Comparison of ENCODE assay signal across 23 cellular contexts in genomic region chr1:110434946-110435345, GRCh38. TPM values are rescaled to one million over a fixed set of nuclear protein-coding genes. Genes with fewer than 3 reads are reported as not detected.
A peak's percentile ranks its signal among the peaks of the same experiment; 100 is the strongest.
DNase-seq lines count a peak whose midpoint lies in the region; ATAC-seq and TF ChIP-seq lines count a peak whose summit lies in the region.
"Had no signal": no experiment of that assay in that cellular context is flagged by ENCODE, and none has a peak within 500 bp of the region (broad histone marks: within the 10 kb centered on the region; RNA-seq: fewer than 3 reads in every experiment).

No MANE protein-coding gene starts in this region.

- H3K27me3 Mint-ChIP-seq in mesothelial cell of epicardium (ENCODE audit: low read depth) = no peaks in the 10 kb centered on the region
- no peaks in the 10 kb centered on the region for H3K27me3 Mint-ChIP-seq in WTC11 (ENCODE audit: low read depth)

- no peak for ATAC-seq in WTC11
- ATAC-seq: A549, Panc1 had no signal

- POLR2A ChIA-PET in WTC11 (lab: Charles Lee) = no interaction called here

- CTCF ChIA-PET in WTC11 (lab: Charles Lee) = interaction anchor here (0.8 to 4.4 kb wide), 6 partner anchors 19 to 238 kb away, joined by 3 to 44 read pairs (median 10); no protein-coding TSS in a partner anchor

- TF ChIP-seq CTCF in mesothelial cell of epicardium (IDR thresholded peaks at IDR 0.05; ENCODE audit: unreplicated experiment) (no peak), WTC11 (IDR thresholded peaks at IDR 0.05) (no peak)

- H3K36me3 ChIP-seq in effector memory CD4-positive, alpha-beta T cell (ENCODE audit: control insufficient read depth, insufficient read depth, low read length) = no peaks in the 10 kb centered on the region
- H3K36me3 ChIP-seq: BLaER1 treated with 17β-estradiol and CSF1 and Interleukin-3, amounts not matched to agents 10 nM and 100 nM had no signal

- no peaks in the 10 kb centered on the region for H3K9me3 ChIP-seq in effector memory CD4-positive, alpha-beta T cell (ENCODE audit: control insufficient read depth, low read length)
- H3K9me3 ChIP-seq: A549; BLaER1 treated with 17β-estradiol and CSF1 and Interleukin-3, amounts not matched to agents 10 nM and 100 nM; SK-N-SH had no signal

- H3K27ac ChIP-seq in effector memory CD4-positive, alpha-beta T cell (ENCODE audit: insufficient read depth, low read length, poor library complexity, severe bottlenecking) = no peak overlapping the region
- H3K27ac ChIP-seq: BLaER1 treated with 17β-estradiol and CSF1 and Interleukin-3, amounts not matched to agents 10 nM and 100 nM had no signal

- H3K36me3 Mint-ChIP-seq in mesothelial cell of epicardium (no peaks in the 10 kb centered on the region), WTC11 (no peaks in the 10 kb centered on the region)

- H3K4me1 Mint-ChIP-seq in mesothelial cell of epicardium (peaks cover 70% of the 10 kb centered on the region), WTC11 (peaks cover 20% of the 10 kb centered on the region)

- peak overlapping the region; percentile 94 for H3K27ac Mint-ChIP-seq in mesothelial cell of epicardium
- no peak overlapping the region for H3K27ac Mint-ChIP-seq in WTC11
- H3K27ac Mint-ChIP-seq: CD4-positive, alpha-beta T cell had no signal

- DNase-seq in M059J (ENCODE audit: low read depth) (peak; percentile 43), SW480 (ENCODE audit: low spot score) (peak; percentile 14), amniotic epithelial cell (ENCODE audit: low read depth) (peak; percentile 87), mesothelial cell of epicardium (ENCODE audit: low spot score in 2 of 2, unreplicated experiment in 2 of 2) (no peak), NCI-H524 (lab: John Stamatoyannopoulos, UW) (no peak), WTC11 (ENCODE audit: low spot score) (no peak)
- no peak for DNase-seq in effector memory CD4-positive, alpha-beta T cell
- DNase-seq: AML-193; CD4-positive, alpha-beta T cell; H7; Karpas-422; NCI-H1105; NCI-H1436 treated with DMSO at 0.1 percent for 48 hours; NCI-H1930; NCI-H2107; NCI-H526 treated with DMSO at 0.1 percent for 48 hours; SK-N-SH had no signal

- H3K9me3 Mint-ChIP-seq in mesothelial cell of epicardium (no peaks in the 10 kb centered on the region), WTC11 (no peaks in the 10 kb centered on the region)
- H3K9me3 Mint-ChIP-seq: CD4-positive, alpha-beta T cell had no signal

- H3K4me3 ChIP-seq in effector memory CD4-positive, alpha-beta T cell (ENCODE audit: insufficient read depth, low read depth, low read length, poor library complexity, severe bottlenecking) = no peak overlapping the region
- H3K4me3 ChIP-seq: A549; BLaER1 treated with 17β-estradiol and CSF1 and Interleukin-3, amounts not matched to agents 10 nM and 100 nM had no signal

- H3K4me3 Mint-ChIP-seq in mesothelial cell of epicardium (no peak overlapping the region), WTC11 (no peak overlapping the region)
- H3K4me3 Mint-ChIP-seq: CD4-positive, alpha-beta T cell had no signal

- H3K27me3 ChIP-seq in effector memory CD4-positive, alpha-beta T cell (replicated peaks; ENCODE audit: control insufficient read depth, insufficient read depth, low read length, poor library complexity, severe bottlenecking) = no peaks in the 10 kb centered on the region
- H3K27me3 ChIP-seq: BLaER1 treated with 17β-estradiol and CSF1 and Interleukin-3, amounts not matched to agents 10 nM and 100 nM had no signal

- no peaks in the 10 kb centered on the region for H3K4me1 ChIP-seq in effector memory CD4-positive, alpha-beta T cell (ENCODE audit: control insufficient read depth, insufficient read depth, low read length, poor library complexity, severe bottlenecking)

TF ChIP-seq in WTC11, 78 proteins besides CTCF, POLR2A, EP300 and RAD21:
- no peak for TF ChIP-seq USF1 (CRISPR knock-in tag; IDR thresholded peaks at IDR 0.05)
- no peak for TF ChIP-seq RELA (CRISPR knock-in tag; IDR thresholded peaks at IDR 0.05; ENCODE audit: borderline replicate concordance)
- TF ChIP-seq ARID4B (CRISPR knock-in tag; IDR thresholded peaks at IDR 0.05; ENCODE audit: borderline replicate concordance) = no peak
- TF ChIP-seq GTF2I (CRISPR knock-in tag; conservative IDR thresholded peaks at IDR 0.05) = no peak
- TF ChIP-seq NFATC4 (CRISPR knock-in tag; IDR thresholded peaks at IDR 0.05) = no peak
- no peak for TF ChIP-seq E2F1 (CRISPR knock-in tag; IDR thresholded peaks at IDR 0.05)

RNA-seq across cellular contexts. Expression of gene PROK1, which starts 16.0 kb away (rescaled TPM):
- 1.6 and 1.9 TPM in 2 replicates for total RNA-seq in M059J (2014; rRNA removed; shearing (Covaris generic))
- 0.69 to 1.3 TPM (median 0.95 TPM) in 3 replicates for total RNA-seq in mesothelial cell of epicardium
- total RNA-seq in WTC11 (2021) = not detected in 3 replicates
- total RNA-seq: CD4-positive, alpha-beta T cell; Daoy; G401; H7; HT-29 had no signal

RNA-seq across cellular contexts. Expression of gene LAMTOR5, which starts 27.5 kb away (rescaled TPM):
- 96.8 and 157 TPM in 2 replicates for total RNA-seq in M059J (2014; rRNA removed; shearing (Covaris generic))
- total RNA-seq in mesothelial cell of epicardium (96.5 to 106 TPM (median 97.8 TPM) in 3 replicates), WTC11 (2021) (76.0 to 106 TPM (median 93.0 TPM) in 3 replicates)

RNA-seq across cellular contexts. Expression of gene SLC16A4, which starts 44.1 kb away (rescaled TPM):
- 30.0 and 47.6 TPM in 2 replicates for total RNA-seq in M059J (2014; rRNA removed; shearing (Covaris generic))
- total RNA-seq in mesothelial cell of epicardium (13.7 to 14.4 TPM (median 13.7 TPM) in 3 replicates), WTC11 (2021) (0.11 to 0.30 TPM (median 0.28 TPM) in 3 replicates)
- total RNA-seq: CD4-positive, alpha-beta T cell had no signal

Comparison
In these comparisons a context has a peak if more than half of its experiments do, and no peak if none do; other contexts are left out.
1. DNase-seq: peak in M059J (single experiment), SW480 (single experiment) and amniotic epithelial cell (single experiment); none in mesothelial cell of epicardium (0 of 2), NCI-H524 (0 of 2), effector memory CD4-positive, alpha-beta T cell (0 of 3) and WTC11 (single experiment).
2. RNA of gene SLC16A4, which starts 44.1 kb away (total RNA-seq): 30.0 to 47.6 TPM in M059J and 13.7 to 14.4 TPM in mesothelial cell of epicardium; 0.11 to 0.30 TPM in WTC11; every median in the first group is over 10 times any median in the second.